Comparison of ENCODE assay signal across 22 cellular contexts in genomic region chr3:64909011-64909410, GRCh38.
"Had no signal": no experiment of that assay in that cellular context is flagged by ENCODE, and none has a peak within 500 bp of the region (broad histone marks: within the 10 kb centered on the region; RNA-seq: fewer than 3 reads in every experiment).

No MANE protein-coding gene starts in this region.

- H3K27me3 ChIP-seq: esophagus squamous epithelium, gastroesophageal sphincter, neural progenitor cell, SJSA1, stomach, upper lobe of left lung had no signal

- H3K36me3 ChIP-seq: esophagus squamous epithelium, gastroesophageal sphincter, neural progenitor cell, SJSA1, stomach, upper lobe of left lung had no signal

- H3K9ac ChIP-seq: neural progenitor cell had no signal

- H2AFZ ChIP-seq: neural progenitor cell had no signal

- DNase-seq: activated CD4-positive, alpha-beta T cell treated with anti-CD3 and anti-CD28 coated beads for 1 hour; activated CD4-positive, alpha-beta T cell treated with anti-CD3 and anti-CD28 coated beads, Interleukin-2, amount 50 U/mL, for 1 hour; activated CD8-positive, alpha-beta T cell treated with anti-CD3 and anti-CD28 coated beads, Interleukin-2, amount 10 ng/mL, durations not matched to agents 7 days and 5 days; activated gamma-delta T cell treated with Interleukin-2 at 50 U/mL for 16 hours; aorta; central memory CD4-positive, alpha-beta T cell; dorsolateral prefrontal cortex; effector memory CD8-positive, alpha-beta T cell; esophagus squamous epithelium; head of caudate nucleus; kidney; left ventricle myocardium superior; naive B cell; retina; stimulated activated CD4-positive, alpha-beta T cell treated with anti-CD3 and anti-CD28 coated beads, Interleukin-15, amount 100 ng/mL, for 24 hours; stomach; T-helper 1 cell; upper lobe of left lung had no signal

- ATAC-seq: activated CD8-positive, alpha-beta T cell treated with anti-CD3 and anti-CD28 coated beads, Interleukin-2, amount 10 ng/mL, durations not matched to agents 7 days and 5 days; effector memory CD8-positive, alpha-beta T cell; stimulated activated memory B cell treated with anti-CD40 and anti-IgM and Interleukin-4, amounts not matched to agents 10 μg/mL and 1 μg/mL and 100 μg/mL, for 72 hours had no signal

- H3K27ac ChIP-seq: dorsolateral prefrontal cortex, neural progenitor cell, SJSA1, upper lobe of left lung had no signal

- H3K4me3 ChIP-seq: dorsolateral prefrontal cortex, esophagus squamous epithelium, gastroesophageal sphincter, neural progenitor cell, SJSA1, stomach, upper lobe of left lung had no signal

- H3K9me3 ChIP-seq: esophagus squamous epithelium, gastroesophageal sphincter, SJSA1, stomach had no signal

- H3K4me1 ChIP-seq: SJSA1 had no signal
